Comparison of ENCODE assay signal across 8 cellular contexts in the genomic region with DNA sequence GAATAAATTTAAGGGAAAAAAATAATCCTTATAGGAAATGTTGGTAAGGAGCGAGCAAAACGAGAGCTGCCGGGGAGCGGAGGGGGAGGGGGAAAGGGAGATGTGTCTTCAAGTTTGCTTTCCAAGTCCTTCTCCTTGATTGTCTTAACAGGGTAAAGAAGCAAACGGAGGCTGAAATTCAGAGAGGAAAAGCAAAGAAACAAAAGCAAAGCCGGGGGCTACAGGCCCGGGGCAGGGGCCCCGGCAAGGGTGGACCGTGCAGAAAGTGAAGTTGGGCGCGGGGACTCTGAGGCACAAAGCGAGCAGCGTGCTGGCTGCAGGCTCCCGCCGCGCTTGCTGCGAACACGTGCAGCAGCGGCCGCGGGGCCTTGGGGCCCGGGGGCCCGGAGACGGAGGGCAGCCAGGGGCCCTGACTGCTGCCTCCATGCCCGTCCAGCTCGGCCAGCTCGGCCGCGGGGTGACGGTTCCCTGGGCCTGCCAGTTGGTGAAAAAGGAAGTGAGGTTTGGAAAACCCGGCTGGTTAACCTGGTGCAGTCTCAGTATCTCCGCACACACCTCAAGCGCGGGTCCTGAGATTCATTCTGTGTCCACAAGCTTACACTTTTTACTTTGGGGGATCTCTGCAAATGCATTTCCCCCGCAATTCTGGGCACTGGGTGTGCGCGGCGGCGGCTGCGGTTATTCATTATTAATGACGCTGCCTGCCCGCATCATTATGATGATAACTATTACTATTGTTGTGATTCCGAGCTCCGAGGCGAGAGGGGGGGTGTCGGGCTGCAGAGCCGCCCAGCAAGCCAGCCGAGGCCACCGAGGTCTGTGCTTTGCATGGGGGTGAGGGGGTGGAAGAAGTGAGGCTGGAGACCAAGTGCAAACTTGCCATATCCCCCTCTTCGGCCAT. TPM values are rescaled to one million over a fixed set of nuclear protein-coding genes. Genes with fewer than 3 reads are reported as not detected.
A peak's percentile ranks its signal among the peaks of the same experiment; 100 is the strongest.
DNase-seq lines count a peak whose midpoint lies in the region; TF ChIP-seq lines count a peak whose summit lies in the region.

No MANE protein-coding gene starts in this region.

- H3K9me3 Mint-ChIP-seq in mesothelial cell of epicardium, result no peaks in the 10 kb centered on the region

- H3K27ac ChIP-seq in OCI-LY1 (ENCODE audit: low read depth, low read length, poor library complexity, severe bottlenecking) (peak overlapping the region; percentile 10), coronary artery (no peak overlapping the region), vagina (peak overlapping the region; percentile 64)

- in situ Hi-C loops in HAP-1 (cut with MboI; ENCODE audit: low sequenced_read_pairs), result loop anchor here (10.0 to 25.0 kb wide), 2 partner anchors 55 to 1262 kb away; no protein-coding TSS in a partner anchor

- H3K4me3 ChIP-seq in HAP-1 (peak overlapping the region; percentile 63), OCI-LY1 (ENCODE audit: low read depth, low read length, poor library complexity, severe bottlenecking) (peak overlapping the region; percentile 78), coronary artery (peak overlapping the region; percentile 77), vagina (peak overlapping the region; percentile 49 to 55)

- no peaks in the 10 kb centered on the region for H3K9me3 ChIP-seq in HAP-1
- no peaks in the 10 kb centered on the region for H3K9me3 ChIP-seq in OCI-LY1 (ENCODE audit: low read length)
- H3K9me3 ChIP-seq in vagina, result no peaks in the 10 kb centered on the region

- peak overlapping the region; percentile 96 for H3K4me2 ChIP-seq in OCI-LY1 (ENCODE audit: low read length)

- H3K4me1 Mint-ChIP-seq in mesothelial cell of epicardium, result peaks cover 48% of the 10 kb centered on the region

- TF ChIP-seq POLR2A in vagina (IDR thresholded peaks at IDR 0.05), result no peak

- H3F3A ChIP-seq in OCI-LY1 (ENCODE audit: insufficient read depth, low read length), result no peaks in the 10 kb centered on the region

- intact Hi-C loops in vagina (cut with DNase I), result no loop called here

- no peaks in the 10 kb centered on the region for H4K20me1 ChIP-seq in OCI-LY1 (ENCODE audit: insufficient read depth, low read length)

- TF ChIP-seq CTCF in OCI-LY1 (IDR thresholded peaks at IDR 0.05; ENCODE audit: low read length) (no peak), coronary artery (IDR thresholded peaks at IDR 0.05) (no peak), mesothelial cell of epicardium (IDR thresholded peaks at IDR 0.05; ENCODE audit: unreplicated experiment) (no peak), vagina (IDR thresholded peaks at IDR 0.05) (no peak)

- H3K36me3 Mint-ChIP-seq in mesothelial cell of epicardium, result peaks cover under 1% of the 10 kb centered on the region

- H3K27me3 Mint-ChIP-seq in mesothelial cell of epicardium (ENCODE audit: low read depth), result no peaks in the 10 kb centered on the region

- H3K4me1 ChIP-seq in HAP-1, result peaks cover 18% of the 10 kb centered on the region
- peaks cover 72% of the 10 kb centered on the region for H3K4me1 ChIP-seq in OCI-LY1 (ENCODE audit: insufficient read depth, low read length, severe bottlenecking)
- peaks cover 54% of the 10 kb centered on the region for H3K4me1 ChIP-seq in vagina

- no peaks in the 10 kb centered on the region for H3K27me3 ChIP-seq in HAP-1 (ENCODE audit: low read depth)
- H3K27me3 ChIP-seq in OCI-LY1 (ENCODE audit: insufficient read depth, low read length), result no peaks in the 10 kb centered on the region
- no peaks in the 10 kb centered on the region for H3K27me3 ChIP-seq in vagina

- H3K4me3 Mint-ChIP-seq in mesothelial cell of epicardium, result peak overlapping the region; percentile 91

- H3K27ac Mint-ChIP-seq in mesothelial cell of epicardium, result peak overlapping the region; percentile 96

- H3K79me2 ChIP-seq in OCI-LY1 (ENCODE audit: insufficient read depth, low read length), result no peaks in the 10 kb centered on the region

- H3K9me2 ChIP-seq in OCI-LY1 (ENCODE audit: low read depth, low read length), result no peaks in the 10 kb centered on the region

- H3K36me3 ChIP-seq in HAP-1 (replicated peaks) (peaks cover 16% of the 10 kb centered on the region), OCI-LY1 (ENCODE audit: insufficient read depth, low read length) (peaks cover 8% of the 10 kb centered on the region; the same call in 1 of the 2 replicates), vagina (no peaks in the 10 kb centered on the region)

- DNase-seq in DMS79 treated with DMSO at 0.1 percent for 48 hours (lab: John Stamatoyannopoulos, UW) (peak; percentile 53), DMS79 (lab: John Stamatoyannopoulos, UW) (no peak), HAP-1 (ENCODE audit: low spot score in 2 of 2) (peak; percentile 52 to 65), coronary artery (ENCODE audit: low spot score) (no peak), mesothelial cell of epicardium (ENCODE audit: low spot score in 2 of 2, unreplicated experiment in 2 of 2) (peak in 1 of 2 experiments; percentile 61), vagina (ENCODE audit: extremely low spot score in 2 of 2) (no peak), hippocampal formation (lab: John Stamatoyannopoulos, UW) (no peak)

- peak overlapping the region; percentile 38; the same call in 1 of the 2 replicates for H2AFZ ChIP-seq in OCI-LY1 (ENCODE audit: low read length)

- H3K9ac ChIP-seq in OCI-LY1 (ENCODE audit: low read length), result peak overlapping the region; percentile 65

RNA-seq across cellular contexts. Expression of a gene that starts 4.0 kb away (rescaled TPM):
- 139 to 142 TPM (median 141 TPM) in 3 replicates for total RNA-seq in mesothelial cell of epicardium
- total RNA-seq in vagina, result 48.4 TPM

Comparison
In these comparisons a context has a peak if more than half of its experiments do, and no peak if none do; other contexts are left out.
1. DNase-seq: peak in DMS79 treated with DMSO at 0.1 percent for 48 hours (single experiment) and HAP-1 (2 of 2); none in DMS79 (single experiment), coronary artery (single experiment), vagina (0 of 2) and hippocampal formation (0 of 2).
2. H3K27ac ChIP-seq: peak in OCI-LY1 (single experiment) and vagina (single experiment); none in coronary artery (0 of 2).
3. Peak in every context shown above with its lines, with median percentiles within 50 percentile points of each other: H3K4me3 ChIP-seq.